9 cellular contexts compared by ENCODE assay signal in the genomic region with DNA sequence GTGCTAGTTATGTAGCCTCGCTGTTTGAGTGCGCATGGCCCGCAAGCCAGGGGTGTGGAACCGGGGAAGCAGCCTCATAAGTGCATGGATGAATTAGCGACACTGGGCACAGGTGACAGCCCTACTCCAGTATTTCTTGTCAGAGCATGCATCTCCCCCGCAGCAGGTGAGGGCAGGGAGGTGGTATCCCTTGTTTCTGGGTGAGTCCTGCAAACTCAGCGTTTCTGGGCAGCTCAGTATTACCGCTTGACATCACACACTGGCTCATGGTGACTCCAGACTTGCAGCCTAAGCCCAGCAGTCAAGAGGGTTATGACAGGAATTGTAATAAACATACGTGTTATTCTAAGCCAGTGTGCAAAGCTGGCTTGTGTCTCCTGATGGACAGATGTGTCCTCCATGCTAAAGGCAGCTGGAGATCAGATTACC. TPM values are rescaled to one million over a fixed set of nuclear protein-coding genes. Genes with fewer than 3 reads are reported as not detected.
DNase-seq lines count a peak whose midpoint lies in the region; ATAC-seq and TF ChIP-seq lines count a peak whose summit lies in the region.
"Had no signal": no experiment of that assay in that cellular context is flagged by ENCODE, and none has a peak within 500 bp of the region (broad histone marks: within the 10 kb centered on the region; RNA-seq: fewer than 3 reads in every experiment).

No MANE protein-coding gene starts in this region.

- no peak overlapping the region for H3K27ac ChIP-seq in prostate gland

- H3K36me3 ChIP-seq in prostate gland = no peaks in the 10 kb centered on the region

- H3K9me3 Mint-ChIP-seq in activated T-helper 17 cell treated with anti-CD3 and anti-CD28 coated beads, Interleukin-2, amount 50 U/mL, for 72 hours = no peaks in the 10 kb centered on the region

- H3K4me1 Mint-ChIP-seq in activated T-helper 17 cell treated with anti-CD3 and anti-CD28 coated beads, Interleukin-2, amount 50 U/mL, for 72 hours = no peaks in the 10 kb centered on the region

- peaks cover 10% of the 10 kb centered on the region for H3K36me3 Mint-ChIP-seq in activated T-helper 17 cell treated with anti-CD3 and anti-CD28 coated beads, Interleukin-2, amount 50 U/mL, for 72 hours (ENCODE audit: low read depth)

- H3K4me3 Mint-ChIP-seq in activated T-helper 17 cell treated with anti-CD3 and anti-CD28 coated beads, Interleukin-2, amount 50 U/mL, for 72 hours = peak overlapping the region; percentile 66

- DNase-seq in left cardiac atrium (peak; percentile 20), Right ventricle myocardium superior (no peak), left kidney (ENCODE audit: low read depth, low spot score) (peak; percentile 83), prostate gland (ENCODE audit: low spot score) (no peak)
- DNase-seq in activated naive CD4-positive, alpha-beta T cell treated with Interleukin-2 at 50 U/mL for 16 hours = no peak
- DNase-seq: testis had no signal

- no peaks in the 10 kb centered on the region for H3K4me1 ChIP-seq in prostate gland (replicated peaks)

- no peaks in the 10 kb centered on the region for H3K9me3 ChIP-seq in prostate gland
- H3K9me3 ChIP-seq: testis had no signal

- H3K27ac Mint-ChIP-seq in activated T-helper 17 cell treated with anti-CD3 and anti-CD28 coated beads, Interleukin-2, amount 50 U/mL, for 72 hours = peak overlapping the region; percentile 15

- ATAC-seq in left cardiac atrium (no peak), Right ventricle myocardium superior (ENCODE audit: poor library complexity) (no peak), HG02840 (IDR thresholded peaks at IDR 0.05; ENCODE audit: low FRiP score, unreplicated experiment) (no peak), GM21360 (IDR thresholded peaks at IDR 0.05; ENCODE audit: unreplicated experiment) (no peak)
- ATAC-seq in activated T-helper 17 cell treated with anti-CD3 and anti-CD28 coated beads, Interleukin-2, amount 50 U/mL, for 72 hours (replicated peaks) = no peak

- peaks cover 26% of the 10 kb centered on the region for H3K27me3 Mint-ChIP-seq in activated T-helper 17 cell treated with anti-CD3 and anti-CD28 coated beads, Interleukin-2, amount 50 U/mL, for 72 hours

- 58% methylated on average over 9 of the region's 9 CpGs for WGBS in prostate gland

- intact Hi-C loops in left cardiac atrium (cut with DNase I) (loop anchor here in 1 of 2 donors (2.0 to 10.0 kb wide), 2 partner anchors 97 to 221 kb away; no protein-coding TSS in a partner anchor), Right ventricle myocardium superior (cut with DNase I) (loop anchor here (10.0 kb wide), 1 partner anchor 127 kb away; no protein-coding TSS in a partner anchor), prostate gland (cut with DNase I) (loop anchor here (2.0 to 10.0 kb wide), 5 partner anchors 54 to 447 kb away; partner anchors contain the start of genes NPC1, RBBP8 and RMC1)

- H3K27me3 ChIP-seq in prostate gland (replicated peaks; ENCODE audit: insufficient read depth) = no peaks in the 10 kb centered on the region
- H3K27me3 ChIP-seq: testis had no signal

- TF ChIP-seq POLR2A in prostate gland (IDR thresholded peaks at IDR 0.05) = no peak

- H3K4me3 ChIP-seq in prostate gland = no peak overlapping the region

- no peak for TF ChIP-seq CTCF in prostate gland (IDR thresholded peaks at IDR 0.05)

RNA-seq across cellular contexts. Expression of gene CABLES1, which starts 2.5 kb away (rescaled TPM):
- 10 to 100 TPM in 1 of 2 donors, 1 to 10 TPM in 1; 6.6 to 20.4 TPM for total RNA-seq in left cardiac atrium
- total RNA-seq in Right ventricle myocardium superior = 3.3 TPM
- total RNA-seq in activated T-helper 17 cell treated with anti-CD3 and anti-CD28 coated beads, Interleukin-2, amount 50 U/mL, for 72 hours = 1 to 10 TPM; 2.7 to 5.8 TPM
- total RNA-seq in prostate gland = 10 to 100 TPM in 1 of 2 donors, 1 to 10 TPM in 1; 3.9 to 16.2 TPM

Comparison
In these comparisons a context has a peak if more than half of its experiments do, and no peak if none do; other contexts are left out.
1. DNase-seq: peak in left cardiac atrium (single experiment) and left kidney (single experiment); none in Right ventricle myocardium superior (single experiment), activated naive CD4-positive, alpha-beta T cell treated with Interleukin-2 at 50 U/mL for 16 hours (single experiment) and prostate gland (single experiment).